Comparison of ENCODE assay signal across 7 cellular contexts in genomic region chr2:131482506-131483155, GRCh38. TPM values are rescaled to one million over a fixed set of nuclear protein-coding genes. Genes with fewer than 3 reads are reported as not detected.
"Had no signal": no experiment of that assay in that cellular context is flagged by ENCODE, and none has a peak within 500 bp of the region (broad histone marks: within the 10 kb centered on the region; RNA-seq: fewer than 3 reads in every experiment).

No MANE protein-coding gene starts in this region.

RNA-seq across cellular contexts. Expression of gene TUBA3D, which starts 6.7 kb away (rescaled TPM):
- total RNA-seq: GM23338, H1, H9, HepG2, HFFc6 had no signal
- polyA plus RNA-seq: HepG2, IgD-negative memory B cell had no signal

RNA-seq across cellular contexts. Expression of gene CCDC74A, which starts 45.1 kb away (rescaled TPM):
- total RNA-seq: HT1080 had no signal
- polyA plus RNA-seq: IgD-negative memory B cell had no signal
